In the genomic region with DNA sequence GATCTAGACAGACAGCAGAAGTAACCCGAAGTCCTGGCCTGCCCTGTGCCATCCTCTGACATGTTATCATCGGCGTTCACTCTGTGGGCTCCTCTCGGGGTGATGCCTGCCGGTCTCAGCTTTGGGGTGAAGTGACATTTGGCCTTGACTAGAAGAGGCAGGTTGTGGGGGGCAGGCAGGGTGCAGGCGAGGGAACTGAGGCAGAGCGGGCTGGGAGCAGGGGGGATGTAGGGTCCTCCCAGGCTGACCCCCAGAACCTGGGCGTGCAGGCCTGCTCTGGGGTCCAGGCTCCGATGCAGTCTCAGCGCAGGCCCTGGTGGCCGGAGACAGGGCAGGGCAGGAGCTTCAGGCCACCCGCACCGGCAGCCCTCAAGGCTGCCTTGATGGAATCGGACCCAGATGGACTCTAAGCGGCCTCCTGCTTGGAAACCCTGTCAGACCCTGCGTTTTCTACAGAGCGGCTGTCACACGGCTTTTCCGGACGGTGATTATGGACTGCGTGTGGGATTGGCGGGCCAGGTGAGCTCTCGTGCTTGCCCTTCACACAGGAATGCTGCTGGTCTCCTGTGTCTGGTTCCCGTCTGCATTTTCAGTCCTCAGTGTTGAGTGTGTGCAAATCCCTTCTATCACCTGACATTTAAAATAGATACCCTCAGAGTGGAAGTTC, we compare ENCODE assay signal across 14 cellular contexts. TPM values are rescaled to one million over a fixed set of nuclear protein-coding genes. Genes with fewer than 3 reads are reported as not detected.
A peak's percentile ranks its signal among the peaks of the same experiment; 100 is the strongest.
DNase-seq lines count a peak whose midpoint lies in the region; ATAC-seq, FAIRE-seq and TF ChIP-seq lines count a peak whose summit lies in the region.
"Had no signal": no experiment of that assay in that cellular context is flagged by ENCODE, and none has a peak within 500 bp of the region (broad histone marks: within the 10 kb centered on the region; RNA-seq: fewer than 3 reads in every experiment).

No MANE protein-coding gene starts in this region.

- H3K27me3 Mint-ChIP-seq in activated CD8-positive, alpha-beta memory T cell treated with anti-CD3 and anti-CD28 coated beads, Interleukin-2, amount 10 ng/mL, durations not matched to agents 7 days and 5 days, result peaks cover 26% of the 10 kb centered on the region

- no peaks in the 10 kb centered on the region for H3K36me3 Mint-ChIP-seq in activated CD8-positive, alpha-beta memory T cell treated with anti-CD3 and anti-CD28 coated beads, Interleukin-2, amount 10 ng/mL, durations not matched to agents 7 days and 5 days

- intact Hi-C loops in heart left ventricle (cut with DNase I), result no loop called here
- intact Hi-C loops in posterior vena cava (cut with DNase I), result no loop called here
- intact Hi-C loops in mucosa of descending colon (cut with DNase I, micrococcal nuclease), result no loop called here

- H3K4me1 Mint-ChIP-seq in activated CD8-positive, alpha-beta memory T cell treated with anti-CD3 and anti-CD28 coated beads, Interleukin-2, amount 10 ng/mL, durations not matched to agents 7 days and 5 days, result no peaks in the 10 kb centered on the region

- TF ChIP-seq CTCF in AG10803 (conservative IDR thresholded peaks at IDR 0.05; ENCODE audit: low read length) (no peak), heart left ventricle (IDR thresholded peaks at IDR 0.05) (no peak), mucosa of descending colon (IDR thresholded peaks at IDR 0.05) (no peak)

- H3K9me3 Mint-ChIP-seq in activated CD8-positive, alpha-beta memory T cell treated with anti-CD3 and anti-CD28 coated beads, Interleukin-2, amount 10 ng/mL, durations not matched to agents 7 days and 5 days (ENCODE audit: low read depth), result no peaks in the 10 kb centered on the region

- H3K27ac ChIP-seq in heart left ventricle, result peak overlapping the region in 9 of 12 donors; percentile 40 to 78 (median 69)
- H3K27ac ChIP-seq: BLaER1 treated with 17β-estradiol and CSF1 and Interleukin-3, amounts not matched to agents 10 nM and 100 nM had no signal

- peak overlapping the region; percentile 75 for H3K4me3 ChIP-seq in AG10803 (ENCODE audit: low read length)
- H3K4me3 ChIP-seq in heart left ventricle, result peak overlapping the region in 11 of 12 donors; percentile 25 to 65 (median 54)
- no peak overlapping the region for H3K4me3 ChIP-seq in mucosa of descending colon
- H3K4me3 ChIP-seq: BLaER1 treated with 17β-estradiol and CSF1 and Interleukin-3, amounts not matched to agents 10 nM and 100 nM; GM12878 had no signal

- no peak for DNase-seq in AG10803 (ENCODE audit: low read depth)
- peak; percentile 23 for DNase-seq in activated CD8-positive, alpha-beta memory T cell treated with anti-CD3 and anti-CD28 coated beads, Interleukin-2, amount 10 ng/mL, durations not matched to agents 7 days and 5 days
- DNase-seq in heart left ventricle, result peak in 1 of 5 donors; percentile 42
- peak; percentile 67 for DNase-seq in posterior vena cava (ENCODE audit: low spot score)
- DNase-seq in mucosa of descending colon, result no peak
- DNase-seq in NCI-H82 treated with DMSO at 0.1 percent for 48 hours (lab: John Stamatoyannopoulos, UW; ENCODE audit: unreplicated experiment), result no peak
- no peak for DNase-seq in GDM1 (lab: John Stamatoyannopoulos, UW)
- DNase-seq in urothelium cell line (ENCODE audit: low spot score), result no peak
- DNase-seq: activated CD4-positive, alpha-beta T cell treated with anti-CD3 and anti-CD28 coated beads, Interleukin-2, amount 50 U/mL, for 1 hour; central memory CD4-positive, alpha-beta T cell; NCI-H1436 treated with DMSO at 0.1 percent for 48 hours; stimulated activated CD8-positive, alpha-beta memory T cell treated with anti-CD3 and anti-CD28 coated beads, Interleukin-4, amount 100 ng/mL, for 48 hours had no signal

- CTCF ChIA-PET in activated CD8-positive, alpha-beta memory T cell treated with anti-CD3 and anti-CD28 coated beads, Interleukin-2, amount 10 ng/mL, durations not matched to agents 7 days and 5 days (lab: Charles Lee), result no interaction called here

- no peak overlapping the region for H3K27ac Mint-ChIP-seq in activated CD8-positive, alpha-beta memory T cell treated with anti-CD3 and anti-CD28 coated beads, Interleukin-2, amount 10 ng/mL, durations not matched to agents 7 days and 5 days

- H3K9me3 ChIP-seq in heart left ventricle, result no peaks in the 10 kb centered on the region
- H3K9me3 ChIP-seq in mucosa of descending colon, result no peaks in the 10 kb centered on the region
- H3K9me3 ChIP-seq: BLaER1 treated with 17β-estradiol and CSF1 and Interleukin-3, amounts not matched to agents 10 nM and 100 nM had no signal

- TF ChIP-seq POLR2A in heart left ventricle (IDR thresholded peaks at IDR 0.05), result no peak

- 74 to 82% (median 78%) methylated on average over 16 to 24 of the region's 24 CpGs for WGBS in heart left ventricle, 4 donors

- no peak for FAIRE-seq in urothelium cell line (lab: Jason Lieb, UNC)
- FAIRE-seq: GM12878 had no signal

- H3K4me3 Mint-ChIP-seq in activated CD8-positive, alpha-beta memory T cell treated with anti-CD3 and anti-CD28 coated beads, Interleukin-2, amount 10 ng/mL, durations not matched to agents 7 days and 5 days, result no peak overlapping the region

- H3K27me3 ChIP-seq in heart left ventricle, result no peaks in the 10 kb centered on the region

- peaks cover 0 to 26% (median 6%) of the 10 kb centered on the region in 12 donors for H3K4me1 ChIP-seq in heart left ventricle
- H3K4me1 ChIP-seq in mucosa of descending colon (ENCODE audit: low read depth), result peaks cover 3% of the 10 kb centered on the region

- H3K36me3 ChIP-seq in heart left ventricle (no peaks in the 10 kb centered on the region), mucosa of descending colon (ENCODE audit: low read depth) (no peaks in the 10 kb centered on the region)
- H3K36me3 ChIP-seq: BLaER1 treated with 17β-estradiol and CSF1 and Interleukin-3, amounts not matched to agents 10 nM and 100 nM had no signal

- ATAC-seq in activated CD8-positive, alpha-beta memory T cell treated with anti-CD3 and anti-CD28 coated beads, Interleukin-2, amount 10 ng/mL, durations not matched to agents 7 days and 5 days, result no peak
- ATAC-seq in heart left ventricle (peak in 3 of 4 donors; percentile 6 to 42 (median 23)), mucosa of descending colon (no peak)
- ATAC-seq: GM12878 had no signal

RNA-seq across cellular contexts. Expression of a gene that starts 0.8 kb away (rescaled TPM):
- under 1 TPM; 0.19 to 0.38 TPM for total RNA-seq in activated CD8-positive, alpha-beta memory T cell treated with anti-CD3 and anti-CD28 coated beads, Interleukin-2, amount 10 ng/mL, durations not matched to agents 7 days and 5 days
- total RNA-seq in heart left ventricle (1 to 10 TPM in 6 of 9 donors, under 1 TPM in 3; 0.31 to 3.1 (median 1.4) TPM), posterior vena cava (under 1 TPM; 0.60 to 0.62 TPM), mucosa of descending colon (1 to 10 TPM in 1 of 3 donors, under 1 TPM in 2; 0.20 to 1.4 (median 0.24) TPM)
- polyA plus RNA-seq in heart left ventricle, result 1 to 10 TPM in 1 of 2 donors, under 1 TPM in 1; 0.06 to 1.3 TPM
- total RNA-seq: GM12878 had no signal

Comparison
In these comparisons a context has a peak if more than half of its experiments do, and no peak if none do; other contexts are left out.
1. DNase-seq: peak in activated CD8-positive, alpha-beta memory T cell treated with anti-CD3 and anti-CD28 coated beads, Interleukin-2, amount 10 ng/mL, durations not matched to agents 7 days and 5 days (single experiment) and posterior vena cava (single experiment); none in AG10803 (single experiment), mucosa of descending colon (0 of 3), NCI-H82 treated with DMSO at 0.1 percent for 48 hours (single experiment), GDM1 (single experiment) and urothelium cell line (single experiment).
2. ATAC-seq: peak in heart left ventricle (3 of 4); none in activated CD8-positive, alpha-beta memory T cell treated with anti-CD3 and anti-CD28 coated beads, Interleukin-2, amount 10 ng/mL, durations not matched to agents 7 days and 5 days (single experiment) and mucosa of descending colon (single experiment).